ENCODE assay signal across 1 cellular context in genomic region chr10:6136215-6137201, GRCh38.
TF ChIP-seq lines count a peak whose summit lies in the region.

No MANE protein-coding gene starts in this region.

TF ChIP-seq in HepG2, 621 proteins besides CTCF, POLR2A, EP300 and RAD21 (continued from another document):
- no peak for TF ChIP-seq ZNF512 (CRISPR knock-in tag; IDR thresholded peaks at IDR 0.05)
- no peak for TF ChIP-seq ZNF552 (CRISPR knock-in tag; IDR thresholded peaks at IDR 0.05; ENCODE audit: borderline replicate concordance)
- TF ChIP-seq RFX3 (CRISPR knock-in tag; IDR thresholded peaks at IDR 0.05): no peak
- no peak for TF ChIP-seq ZNF367 (CRISPR knock-in tag; IDR thresholded peaks at IDR 0.05; ENCODE audit: borderline replicate concordance)
TF ChIP-seq in HepG2: peak in this region for 0.
